In genomic region chr9:109133533-109133932, GRCh38 we compare ENCODE assay signal across 39 cellular contexts. TPM values are rescaled to one million over a fixed set of nuclear protein-coding genes. Genes with fewer than 3 reads are reported as not detected.
"Had no signal": no experiment of that assay in that cellular context is flagged by ENCODE, and none has a peak within 500 bp of the region (broad histone marks: within the 10 kb centered on the region; RNA-seq: fewer than 3 reads in every experiment).

No MANE protein-coding gene starts in this region.

- H3K4me1 ChIP-seq: adrenal gland, ascending aorta, body of pancreas, breast epithelium had no signal

- DNase-seq: activated effector memory CD4-positive, alpha-beta T cell treated with anti-CD3 and anti-CD28 coated beads, Interleukin-2, amount 50 U/mL, for 16 hours; activated effector memory CD4-positive, alpha-beta T cell treated with Interleukin-2 at 50 U/mL for 16 hours; activated gamma-delta T cell; activated gamma-delta T cell treated with Interleukin-2 at 50 U/mL for 16 hours; activated naive CD4-positive, alpha-beta T cell; activated naive CD4-positive, alpha-beta T cell treated with anti-CD3 and anti-CD28 coated beads for 36 hours; activated naive CD4-positive, alpha-beta T cell treated with anti-CD3 and anti-CD28 coated beads, Interleukin-2, amount 10 ng/mL, durations not matched to agents 7 days and 5 days; activated naive CD4-positive, alpha-beta T cell treated with anti-CD3 and anti-CD28 coated beads, Interleukin-2, amount 50 U/mL, for 16 hours; activated naive CD4-positive, alpha-beta T cell treated with Interleukin-2 at 50 U/mL for 16 hours; activated naive CD8-positive, alpha-beta T cell treated with anti-CD3 and anti-CD28 coated beads for 36 hours; activated naive CD8-positive, alpha-beta T cell treated with anti-CD3 and anti-CD28 coated beads, Interleukin-2, amount 10 ng/mL, durations not matched to agents 7 days and 5 days; activated naive CD8-positive, alpha-beta T cell treated with anti-CD3 and anti-CD28 coated beads, Interleukin-2, amount 50 U/mL, for 24 hours; activated T-cell treated with anti-CD3 and anti-CD28 coated beads, Interleukin-2, amount 50 U/mL, for 4 hours; activated T-cell treated with anti-CD3 and anti-CD28 coated beads, Interleukin-2, amount 50 U/mL, for 48 hours; activated T-cell treated with anti-CD3 and anti-CD28 coated beads, Interleukin-2, amount 50 U/mL, for 72 hours; adrenal gland; amniotic stem cell; amygdala; anterior cingulate cortex; aorta; body of pancreas; brain microvascular endothelial cell; caudate nucleus; central memory CD4-positive, alpha-beta T cell; cerebellar nuclear complex had no signal

- H3K27ac Mint-ChIP-seq: activated naive CD4-positive, alpha-beta T cell treated with anti-CD3 and anti-CD28 coated beads for 36 hours; activated naive CD4-positive, alpha-beta T cell treated with anti-CD3 and anti-CD28 coated beads, Interleukin-2, amount 10 ng/mL, durations not matched to agents 7 days and 5 days; activated naive CD4-positive, alpha-beta T cell treated with anti-CD3 and anti-CD28 coated beads, Interleukin-2, amount 50 U/mL, for 24 hours; activated naive CD4-positive, alpha-beta T cell treated with anti-CD3 and anti-CD28 coated beads, Interleukin-2, amount 50 U/mL, for 72 hours; activated naive CD8-positive, alpha-beta T cell; activated naive CD8-positive, alpha-beta T cell treated with anti-CD3 and anti-CD28 coated beads for 36 hours; activated naive CD8-positive, alpha-beta T cell treated with anti-CD3 and anti-CD28 coated beads, Interleukin-2, amount 10 ng/mL, durations not matched to agents 7 days and 5 days; activated naive CD8-positive, alpha-beta T cell treated with anti-CD3 and anti-CD28 coated beads, Interleukin-2, amount 50 U/mL, for 24 hours; activated T-cell treated with anti-CD3 and anti-CD28 coated beads, Interleukin-2, amount 50 U/mL, for 72 hours; activated T-helper 1 cell treated with anti-CD3 and anti-CD28 coated beads, Interleukin-12 subunit alpha, Interleukin-12 subunit beta, Interleukin-2, Interleukin-4 antibody, amounts not matched to agents 30 ng/mL and 10 ng/mL and 1 ng/mL, durations not matched to agents 14 hours and 24 hours and 36 hours; activated T-helper 17 cell treated with anti-CD3 and anti-CD28 coated beads, Interleukin-2, amount 50 U/mL, for 72 hours; activated T-helper 2 cell treated with anti-CD3 and anti-CD28 coated beads, Interferon-gamma antibody, Interleukin-2, Interleukin-4, amounts not matched to agents 10 μg/mL and 5 μg/mL and 100 μg/mL, durations not matched to agents 14 hours and 24 hours and 36 hours; brain had no signal

- H3K27me3 ChIP-seq: adrenal gland, ascending aorta, body of pancreas, brain microvascular endothelial cell, breast epithelium, cardiac muscle cell had no signal

- FAIRE-seq: astrocyte, bronchial epithelial cell, colon had no signal

- H3K9me3 ChIP-seq: adrenal gland, ascending aorta, breast epithelium had no signal

- H3K27me3 Mint-ChIP-seq: activated naive CD4-positive, alpha-beta T cell treated with anti-CD3 and anti-CD28 coated beads, Interleukin-2, amount 50 U/mL, for 24 hours; activated naive CD8-positive, alpha-beta T cell; activated naive CD8-positive, alpha-beta T cell treated with anti-CD3 and anti-CD28 coated beads for 36 hours; activated naive CD8-positive, alpha-beta T cell treated with anti-CD3 and anti-CD28 coated beads, Interleukin-2, amount 50 U/mL, for 24 hours; activated T-helper 17 cell treated with anti-CD3 and anti-CD28 coated beads, Interleukin-2, amount 50 U/mL, for 72 hours had no signal

- H3K4me3 ChIP-seq: adrenal gland, ascending aorta, body of pancreas, breast epithelium, cardiac muscle cell had no signal

- H3K4me3 Mint-ChIP-seq: activated naive CD4-positive, alpha-beta T cell treated with anti-CD3 and anti-CD28 coated beads for 36 hours; activated naive CD4-positive, alpha-beta T cell treated with anti-CD3 and anti-CD28 coated beads, Interleukin-2, amount 10 ng/mL, durations not matched to agents 7 days and 5 days; activated naive CD4-positive, alpha-beta T cell treated with anti-CD3 and anti-CD28 coated beads, Interleukin-2, amount 50 U/mL, for 24 hours; activated naive CD8-positive, alpha-beta T cell; activated naive CD8-positive, alpha-beta T cell treated with anti-CD3 and anti-CD28 coated beads for 36 hours; activated naive CD8-positive, alpha-beta T cell treated with anti-CD3 and anti-CD28 coated beads, Interleukin-2, amount 10 ng/mL, durations not matched to agents 7 days and 5 days; activated naive CD8-positive, alpha-beta T cell treated with anti-CD3 and anti-CD28 coated beads, Interleukin-2, amount 50 U/mL, for 24 hours; activated T-cell treated with anti-CD3 and anti-CD28 coated beads, Interleukin-2, amount 50 U/mL, for 4 hours; activated T-cell treated with anti-CD3 and anti-CD28 coated beads, Interleukin-2, amount 50 U/mL, for 72 hours; activated T-helper 1 cell treated with anti-CD3 and anti-CD28 coated beads, Interleukin-12 subunit alpha, Interleukin-12 subunit beta, Interleukin-2, Interleukin-4 antibody, amounts not matched to agents 30 ng/mL and 10 ng/mL and 1 ng/mL, durations not matched to agents 14 hours and 24 hours and 36 hours; activated T-helper 17 cell treated with anti-CD3 and anti-CD28 coated beads, Interleukin-2, amount 50 U/mL, for 72 hours; brain; central memory CD8-positive, alpha-beta T cell had no signal

- H3K36me3 ChIP-seq: adrenal gland, ascending aorta, brain microvascular endothelial cell, breast epithelium, cardiac muscle cell had no signal

- H3K4me1 Mint-ChIP-seq: activated naive CD4-positive, alpha-beta T cell treated with anti-CD3 and anti-CD28 coated beads, Interleukin-2, amount 50 U/mL, for 24 hours; activated naive CD8-positive, alpha-beta T cell treated with anti-CD3 and anti-CD28 coated beads for 36 hours; activated naive CD8-positive, alpha-beta T cell treated with anti-CD3 and anti-CD28 coated beads, Interleukin-2, amount 50 U/mL, for 24 hours; activated T-helper 17 cell treated with anti-CD3 and anti-CD28 coated beads, Interleukin-2, amount 50 U/mL, for 72 hours; brain; central memory CD8-positive, alpha-beta T cell had no signal

- ATAC-seq: activated naive CD4-positive, alpha-beta T cell treated with anti-CD3 and anti-CD28 coated beads, Interleukin-2, amount 50 U/mL, for 72 hours; activated naive CD8-positive, alpha-beta T cell treated with anti-CD3 and anti-CD28 coated beads, Interleukin-2, amount 50 U/mL, for 24 hours; activated T-cell treated with anti-CD3 and anti-CD28 coated beads, Interleukin-2, amount 50 U/mL, for 4 hours; activated T-cell treated with anti-CD3 and anti-CD28 coated beads, Interleukin-2, amount 50 U/mL, for 72 hours; activated T-helper 17 cell treated with anti-CD3 and anti-CD28 coated beads, Interleukin-2, amount 50 U/mL, for 72 hours; body of pancreas had no signal

- H3K9me3 Mint-ChIP-seq: activated naive CD4-positive, alpha-beta T cell treated with anti-CD3 and anti-CD28 coated beads for 36 hours; activated naive CD4-positive, alpha-beta T cell treated with anti-CD3 and anti-CD28 coated beads, Interleukin-2, amount 10 ng/mL, durations not matched to agents 7 days and 5 days; activated naive CD4-positive, alpha-beta T cell treated with anti-CD3 and anti-CD28 coated beads, Interleukin-2, amount 50 U/mL, for 24 hours; activated naive CD4-positive, alpha-beta T cell treated with anti-CD3 and anti-CD28 coated beads, Interleukin-2, amount 50 U/mL, for 72 hours; activated naive CD8-positive, alpha-beta T cell treated with anti-CD3 and anti-CD28 coated beads for 36 hours; activated naive CD8-positive, alpha-beta T cell treated with anti-CD3 and anti-CD28 coated beads, Interleukin-2, amount 10 ng/mL, durations not matched to agents 7 days and 5 days; activated naive CD8-positive, alpha-beta T cell treated with anti-CD3 and anti-CD28 coated beads, Interleukin-2, amount 50 U/mL, for 24 hours; activated T-cell treated with anti-CD3 and anti-CD28 coated beads, Interleukin-2, amount 50 U/mL, for 4 hours; activated T-cell treated with anti-CD3 and anti-CD28 coated beads, Interleukin-2, amount 50 U/mL, for 72 hours; activated T-helper 1 cell treated with anti-CD3 and anti-CD28 coated beads, Interleukin-12 subunit alpha, Interleukin-12 subunit beta, Interleukin-2, Interleukin-4 antibody, amounts not matched to agents 30 ng/mL and 10 ng/mL and 1 ng/mL, durations not matched to agents 14 hours and 24 hours and 36 hours; activated T-helper 17 cell treated with anti-CD3 and anti-CD28 coated beads, Interleukin-2, amount 50 U/mL, for 72 hours; activated T-helper 2 cell treated with anti-CD3 and anti-CD28 coated beads, Interferon-gamma antibody, Interleukin-2, Interleukin-4, amounts not matched to agents 10 μg/mL and 5 μg/mL and 100 μg/mL, durations not matched to agents 14 hours and 24 hours and 36 hours; brain; central memory CD8-positive, alpha-beta T cell had no signal

- H3K36me3 Mint-ChIP-seq: activated naive CD4-positive, alpha-beta T cell treated with anti-CD3 and anti-CD28 coated beads, Interleukin-2, amount 10 ng/mL, durations not matched to agents 7 days and 5 days; activated naive CD4-positive, alpha-beta T cell treated with anti-CD3 and anti-CD28 coated beads, Interleukin-2, amount 50 U/mL, for 24 hours; activated naive CD4-positive, alpha-beta T cell treated with anti-CD3 and anti-CD28 coated beads, Interleukin-2, amount 50 U/mL, for 72 hours; activated naive CD8-positive, alpha-beta T cell; activated naive CD8-positive, alpha-beta T cell treated with anti-CD3 and anti-CD28 coated beads for 36 hours; activated naive CD8-positive, alpha-beta T cell treated with anti-CD3 and anti-CD28 coated beads, Interleukin-2, amount 10 ng/mL, durations not matched to agents 7 days and 5 days; brain had no signal

- H3K27ac ChIP-seq: adrenal gland, ascending aorta, body of pancreas, brain microvascular endothelial cell, breast epithelium, cardiac muscle cell had no signal

RNA-seq across cellular contexts. Expression of gene FRRS1L, which starts 33.5 kb away (rescaled TPM):
- total RNA-seq: activated naive CD4-positive, alpha-beta T cell treated with anti-CD3 and anti-CD28 coated beads for 36 hours; activated naive CD4-positive, alpha-beta T cell treated with anti-CD3 and anti-CD28 coated beads, Interleukin-2, amount 50 U/mL, for 72 hours; activated naive CD8-positive, alpha-beta T cell treated with anti-CD3 and anti-CD28 coated beads for 36 hours; activated naive CD8-positive, alpha-beta T cell treated with anti-CD3 and anti-CD28 coated beads, Interleukin-2, amount 10 ng/mL, durations not matched to agents 7 days and 5 days; activated T-cell treated with anti-CD3 and anti-CD28 coated beads, Interleukin-2, amount 50 U/mL, for 72 hours; activated T-helper 1 cell treated with anti-CD3 and anti-CD28 coated beads, Interleukin-12 subunit alpha, Interleukin-12 subunit beta, Interleukin-2, Interleukin-4 antibody, amounts not matched to agents 30 ng/mL and 10 ng/mL and 1 ng/mL, durations not matched to agents 14 hours and 24 hours and 36 hours; activated T-helper 17 cell treated with anti-CD3 and anti-CD28 coated beads, Interleukin-2, amount 50 U/mL, for 72 hours; activated T-helper 2 cell treated with anti-CD3 and anti-CD28 coated beads, Interferon-gamma antibody, Interleukin-2, Interleukin-4, amounts not matched to agents 10 μg/mL and 5 μg/mL and 100 μg/mL, durations not matched to agents 14 hours and 24 hours and 36 hours; bronchial epithelial cell had no signal
